ENCODE assay signal across 18 cellular contexts in the genomic region with DNA sequence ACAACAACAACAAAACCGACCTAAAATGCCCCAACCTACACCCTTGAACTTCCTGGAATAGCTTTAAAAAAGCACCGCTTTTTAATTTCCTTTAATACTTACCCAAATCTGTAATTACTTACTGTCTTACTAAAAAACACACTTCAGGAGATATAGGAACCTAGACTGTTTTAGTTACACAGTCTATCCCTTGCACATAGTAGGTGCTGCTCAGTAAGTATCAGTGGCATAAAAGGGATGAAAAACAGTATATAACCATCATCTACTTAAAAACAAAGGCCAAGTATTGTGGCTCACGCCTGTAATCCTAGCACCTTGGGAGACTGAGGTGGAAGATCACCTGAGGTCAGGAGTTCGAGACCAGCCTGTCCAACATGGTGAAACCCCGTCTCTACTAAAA.
"Had no signal": no experiment of that assay in that cellular context is flagged by ENCODE, and none has a peak within 500 bp of the region (broad histone marks: within the 10 kb centered on the region; RNA-seq: fewer than 3 reads in every experiment).

No MANE protein-coding gene starts in this region.

- H3K27ac Mint-ChIP-seq: activated CD4-positive, alpha-beta T cell treated with anti-CD3 and anti-CD28 coated beads for 36 hours; activated T-helper 17 cell treated with anti-CD3 and anti-CD28 coated beads, Interleukin-2, amount 50 U/mL, for 72 hours; memory B cell; progenitor cell of endocrine pancreas; T-helper 2 cell treated with Interferon-gamma antibody and Interleukin-4, amounts not matched to agents 5 μg/mL and 100 μg/mL, for 36 hours had no signal

- FAIRE-seq: TTC549, urothelium cell line had no signal

- H3K27me3 ChIP-seq: adrenal gland, esophagus squamous epithelium, heart right ventricle, thyroid gland had no signal

- DNase-seq: activated CD4-positive, alpha-beta T cell treated with anti-CD3 and anti-CD28 coated beads for 36 hours; activated naive CD4-positive, alpha-beta T cell; adrenal gland; effector CD8-positive, alpha-beta T cell; esophagus squamous epithelium; heart right ventricle; stimulated activated CD4-positive, alpha-beta T cell treated with anti-CD3 and anti-CD28 coated beads, Interleukin-12 subunit alpha, Interleukin-12 subunit beta, amount 100 ng/mL, for 4 hours; stimulated activated CD4-positive, alpha-beta T cell treated with anti-CD3 and anti-CD28 coated beads, Interleukin-1b, Interleukin-23, amount 100 ng/mL, for 48 hours; stimulated activated CD8-positive, alpha-beta memory T cell treated with anti-CD3 and anti-CD28 coated beads, Interleukin-4, amount 100 ng/mL, for 48 hours; stimulated activated naive CD4-positive, alpha-beta T cell treated with Interleukin-2 at 50 U/mL for 16 hours; thyroid gland had no signal

- H3K9me3 ChIP-seq: adrenal gland, esophagus squamous epithelium, heart right ventricle, thyroid gland had no signal

- H3K9me3 Mint-ChIP-seq: activated T-helper 17 cell treated with anti-CD3 and anti-CD28 coated beads, Interleukin-2, amount 50 U/mL, for 72 hours; memory B cell; neural crest cell; T-helper 2 cell treated with Interferon-gamma antibody and Interleukin-4, amounts not matched to agents 5 μg/mL and 100 μg/mL, for 36 hours had no signal

- H3K4me3 ChIP-seq: adrenal gland, esophagus squamous epithelium, heart right ventricle, thyroid gland had no signal

- H3K27ac ChIP-seq: adrenal gland, esophagus squamous epithelium, heart right ventricle, thyroid gland had no signal

- ATAC-seq: activated CD4-positive, alpha-beta T cell treated with anti-CD3 and anti-CD28 coated beads for 36 hours; activated T-helper 17 cell treated with anti-CD3 and anti-CD28 coated beads, Interleukin-2, amount 50 U/mL, for 72 hours; heart right ventricle had no signal

- H3K4me3 Mint-ChIP-seq: activated CD4-positive, alpha-beta T cell treated with anti-CD3 and anti-CD28 coated beads for 36 hours; activated T-helper 17 cell treated with anti-CD3 and anti-CD28 coated beads, Interleukin-2, amount 50 U/mL, for 72 hours; memory B cell; neural crest cell; T-helper 2 cell treated with Interferon-gamma antibody and Interleukin-4, amounts not matched to agents 5 μg/mL and 100 μg/mL, for 36 hours had no signal

- H3K27me3 Mint-ChIP-seq: activated CD4-positive, alpha-beta T cell treated with anti-CD3 and anti-CD28 coated beads for 36 hours; activated T-helper 17 cell treated with anti-CD3 and anti-CD28 coated beads, Interleukin-2, amount 50 U/mL, for 72 hours; memory B cell; progenitor cell of endocrine pancreas had no signal
